20 cellular contexts compared by ENCODE assay signal in genomic region chr17:824372-824771, GRCh38.
"Had no signal": no experiment of that assay in that cellular context is flagged by ENCODE, and none has a peak within 500 bp of the region (broad histone marks: within the 10 kb centered on the region; RNA-seq: fewer than 3 reads in every experiment).

No MANE protein-coding gene starts in this region.

- H3K79me2 ChIP-seq: parathyroid adenoma had no signal

- DNase-seq: cortex of kidney; effector memory CD8-positive, alpha-beta T cell; erythroblast; esophagus squamous epithelium; immature natural killer cell; islet precursor cell; kidney glomerular epithelial cell; left colon; natural killer cell; sigmoid colon; stimulated activated CD4-positive, alpha-beta T cell treated with anti-CD3 and anti-CD28 coated beads, Interleukin-2, amount 100 ng/mL, for 24 hours; stimulated activated CD4-positive, alpha-beta T cell treated with anti-CD3 and anti-CD28 coated beads, Interleukin-4, amount 100 ng/mL, for 24 hours; stimulated activated naive CD4-positive, alpha-beta T cell treated with Interleukin-2 at 50 U/mL for 16 hours; stomach; thyroid gland had no signal

- H3K27me3 ChIP-seq: esophagus squamous epithelium, neutrophil, sigmoid colon, stomach, thyroid gland had no signal

- H2AFZ ChIP-seq: parathyroid adenoma had no signal

- H3K9me3 ChIP-seq: esophagus squamous epithelium, neutrophil, sigmoid colon, stomach, thyroid gland had no signal

- H3K27ac ChIP-seq: esophagus squamous epithelium, neutrophil, parathyroid adenoma, stomach, thyroid gland had no signal

- H3K9ac ChIP-seq: parathyroid adenoma had no signal

- H3K4me1 ChIP-seq: esophagus squamous epithelium, parathyroid adenoma, sigmoid colon, stomach, thyroid gland had no signal

- H3K36me3 ChIP-seq: neutrophil, thyroid gland had no signal

- ATAC-seq: effector memory CD8-positive, alpha-beta T cell; left colon; natural killer cell; right cardiac atrium; stimulated activated effector memory CD8-positive, alpha-beta T cell treated with anti-CD3 and anti-CD28 coated beads, Interleukin-12 subunit alpha, Interleukin-12 subunit beta, amount 100 ng/mL, for 72 hours had no signal

- H3K4me3 ChIP-seq: esophagus squamous epithelium, lung, sigmoid colon, stomach, thyroid gland had no signal
